15 cellular contexts compared by ENCODE assay signal in genomic region chr15:80732818-80733217, GRCh38. TPM values are rescaled to one million over a fixed set of nuclear protein-coding genes. Genes with fewer than 3 reads are reported as not detected.
"Had no signal": no experiment of that assay in that cellular context is flagged by ENCODE, and none has a peak within 500 bp of the region (broad histone marks: within the 10 kb centered on the region; RNA-seq: fewer than 3 reads in every experiment).

No MANE protein-coding gene starts in this region.

- ATAC-seq: activated CD8-positive, alpha-beta T cell treated with anti-CD3 and anti-CD28 coated beads, Interleukin-2, amount 10 ng/mL, durations not matched to agents 7 days and 5 days; stimulated activated naive CD8-positive, alpha-beta T cell treated with anti-CD3 and anti-CD28 coated beads, Interleukin-15, amount 100 ng/mL, for 72 hours; T-cell; WTC11 had no signal

- H3K27me3 Mint-ChIP-seq: stimulated activated naive CD8-positive, alpha-beta T cell treated with anti-CD3 and anti-CD28 coated beads, Interleukin-15, amount 100 ng/mL, for 72 hours; T-cell had no signal

- DNase-seq: activated CD4-positive, alpha-beta T cell treated with anti-CD3 and anti-CD28 coated beads for 48 hours; activated CD8-positive, alpha-beta memory T cell treated with anti-CD3 and anti-CD28 coated beads, Interleukin-2, amount 50 U/mL, for 48 hours; activated CD8-positive, alpha-beta T cell treated with anti-CD3 and anti-CD28 coated beads, Interleukin-2, amount 10 ng/mL, durations not matched to agents 7 days and 5 days; activated naive CD8-positive, alpha-beta T cell treated with anti-CD3 and anti-CD28 coated beads, Interleukin-2, amount 10 ng/mL, durations not matched to agents 7 days and 5 days; aorta; effector CD4-positive, alpha-beta T cell; kidney glomerular epithelial cell; stimulated activated CD4-positive, alpha-beta T cell treated with anti-CD3 and anti-CD28 coated beads, Interleukin-4, amount 100 ng/mL, for 1 hour; stimulated activated naive CD8-positive, alpha-beta T cell treated with anti-CD3 and anti-CD28 coated beads, Interleukin-15, amount 100 ng/mL, for 72 hours; T-cell; T1000 had no signal

- FAIRE-seq: colon, endothelial cell of umbilical vein had no signal

- H3K4me3 Mint-ChIP-seq: activated CD8-positive, alpha-beta T cell treated with anti-CD3 and anti-CD28 coated beads, Interleukin-2, amount 10 ng/mL, durations not matched to agents 7 days and 5 days; activated naive CD8-positive, alpha-beta T cell treated with anti-CD3 and anti-CD28 coated beads, Interleukin-2, amount 10 ng/mL, durations not matched to agents 7 days and 5 days; nephron; stimulated activated naive CD8-positive, alpha-beta T cell treated with anti-CD3 and anti-CD28 coated beads, Interleukin-15, amount 100 ng/mL, for 72 hours; T-cell; WTC11 had no signal

- H3K4me1 Mint-ChIP-seq: activated naive CD8-positive, alpha-beta T cell treated with anti-CD3 and anti-CD28 coated beads, Interleukin-2, amount 10 ng/mL, durations not matched to agents 7 days and 5 days; stimulated activated naive CD8-positive, alpha-beta T cell treated with anti-CD3 and anti-CD28 coated beads, Interleukin-15, amount 100 ng/mL, for 72 hours; T-cell had no signal

- H3K9me3 Mint-ChIP-seq: activated naive CD8-positive, alpha-beta T cell treated with anti-CD3 and anti-CD28 coated beads, Interleukin-2, amount 10 ng/mL, durations not matched to agents 7 days and 5 days; stimulated activated naive CD8-positive, alpha-beta T cell treated with anti-CD3 and anti-CD28 coated beads, Interleukin-15, amount 100 ng/mL, for 72 hours; T-cell had no signal

- H3K27ac Mint-ChIP-seq: activated CD8-positive, alpha-beta T cell treated with anti-CD3 and anti-CD28 coated beads, Interleukin-2, amount 10 ng/mL, durations not matched to agents 7 days and 5 days; activated naive CD8-positive, alpha-beta T cell treated with anti-CD3 and anti-CD28 coated beads, Interleukin-2, amount 10 ng/mL, durations not matched to agents 7 days and 5 days; stimulated activated naive CD8-positive, alpha-beta T cell treated with anti-CD3 and anti-CD28 coated beads, Interleukin-15, amount 100 ng/mL, for 72 hours; T-cell had no signal

- H3K36me3 Mint-ChIP-seq: T-cell, WTC11 had no signal

RNA-seq across cellular contexts. Expression of gene CEMIP, which starts 46.4 kb away (rescaled TPM):
- total RNA-seq: activated CD8-positive, alpha-beta T cell treated with anti-CD3 and anti-CD28 coated beads, Interleukin-2, amount 10 ng/mL, durations not matched to agents 7 days and 5 days; endothelial cell of umbilical vein had no signal
